ENCODE assay signal across 19 cellular contexts in genomic region chr9:86405086-86405491, GRCh38. TPM values are rescaled to one million over a fixed set of nuclear protein-coding genes. Genes with fewer than 3 reads are reported as not detected.
DNase-seq lines count a peak whose midpoint lies in the region; ATAC-seq and TF ChIP-seq lines count a peak whose summit lies in the region.
"Had no signal": no experiment of that assay in that cellular context is flagged by ENCODE, and none has a peak within 500 bp of the region (broad histone marks: within the 10 kb centered on the region; RNA-seq: fewer than 3 reads in every experiment).

No MANE protein-coding gene starts in this region.

- H3K4ac ChIP-seq in trophoblast cell (ENCODE audit: low read depth, low read length), result no peak overlapping the region

- H3K4me1 Mint-ChIP-seq in stimulated activated naive CD8-positive, alpha-beta T cell treated with anti-CD3 and anti-CD28 coated beads, Interleukin-15, Interleukin-2, amounts not matched to agents 100 ng/mL and 50 ng/mL, for 24 hours (ENCODE audit: low read depth), result peaks cover 27% of the 10 kb centered on the region

- H3K18ac ChIP-seq in trophoblast cell (ENCODE audit: low read length), result no peak overlapping the region

- no peaks in the 10 kb centered on the region for H3K9me3 Mint-ChIP-seq in stimulated activated naive CD8-positive, alpha-beta T cell treated with anti-CD3 and anti-CD28 coated beads, Interleukin-15, Interleukin-2, amounts not matched to agents 100 ng/mL and 50 ng/mL, for 24 hours
- H3K9me3 Mint-ChIP-seq: activated naive CD4-positive, alpha-beta T cell treated with anti-CD3 and anti-CD28 coated beads, Interleukin-2, amount 50 U/mL, for 24 hours; activated T-cell treated with anti-CD3 and anti-CD28 coated beads, Interleukin-2, amount 50 U/mL, for 4 hours had no signal

- H3K4me1 ChIP-seq in trophoblast cell (ENCODE audit: control insufficient read depth in 1 of 2, insufficient read depth in 2 of 2, low read length in 2 of 2), result peaks cover 6 to 13% of the 10 kb centered on the region in 2 experiments

- H3K36me3 ChIP-seq in trophoblast cell (ENCODE audit: control insufficient read depth in 1 of 2, insufficient read depth in 2 of 2, low read length in 2 of 2), result no peaks in the 10 kb centered on the region
- H3K36me3 ChIP-seq: tibial artery had no signal

- H3K79me1 ChIP-seq in trophoblast cell (ENCODE audit: low read length), result peaks cover 3% of the 10 kb centered on the region

- H3K79me2 ChIP-seq in trophoblast cell (ENCODE audit: control insufficient read depth, insufficient read depth, low read length, poor library complexity), result no peaks in the 10 kb centered on the region

- H3K27me3 Mint-ChIP-seq in stimulated activated naive CD8-positive, alpha-beta T cell treated with anti-CD3 and anti-CD28 coated beads, Interleukin-15, Interleukin-2, amounts not matched to agents 100 ng/mL and 50 ng/mL, for 24 hours, result peaks cover 18% of the 10 kb centered on the region

- no peak overlapping the region for H3K9ac ChIP-seq in trophoblast cell (ENCODE audit: low read length)

- no peak for ATAC-seq in stimulated activated naive CD8-positive, alpha-beta T cell treated with anti-CD3 and anti-CD28 coated beads, Interleukin-15, Interleukin-2, amounts not matched to agents 100 U/mL and 50 U/mL, for 24 hours
- ATAC-seq: activated CD8-positive, alpha-beta T cell treated with anti-CD3 and anti-CD28 coated beads, Interleukin-2, amount 10 ng/mL, durations not matched to agents 7 days and 5 days; T-helper 17 cell had no signal

- no peak overlapping the region for H4K12ac ChIP-seq in trophoblast cell (ENCODE audit: low read depth, low read length)

- H3K23ac ChIP-seq in trophoblast cell (ENCODE audit: low read length), result no peak overlapping the region

- no CpG with 5 or more reads among the region's 2 CpGs for WGBS in trophoblast cell (ENCODE audit: extremely low coverage, insufficient coverage, insufficient read length)

- peak overlapping the region; percentile 59 for H3K27ac Mint-ChIP-seq in stimulated activated naive CD8-positive, alpha-beta T cell treated with anti-CD3 and anti-CD28 coated beads, Interleukin-15, Interleukin-2, amounts not matched to agents 100 ng/mL and 50 ng/mL, for 24 hours
- H3K27ac Mint-ChIP-seq: activated CD8-positive, alpha-beta T cell treated with anti-CD3 and anti-CD28 coated beads, Interleukin-2, amount 10 ng/mL, durations not matched to agents 7 days and 5 days; activated naive CD4-positive, alpha-beta T cell treated with anti-CD3 and anti-CD28 coated beads, Interleukin-2, amount 50 U/mL, for 24 hours; CD4-positive, CD25-positive, alpha-beta regulatory T cell; T-helper 17 cell had no signal

- H2BK5ac ChIP-seq in trophoblast cell (ENCODE audit: low read depth, low read length, poor library complexity), result no peak overlapping the region

- no peak overlapping the region for H4K8ac ChIP-seq in trophoblast cell (ENCODE audit: low read depth, low read length)

- H2AK5ac ChIP-seq in trophoblast cell (ENCODE audit: low read length), result no peak overlapping the region

- no peak overlapping the region for H3K14ac ChIP-seq in trophoblast cell (ENCODE audit: low read length)

- H3K4me3 ChIP-seq in fibroblast of villous mesenchyme (ENCODE audit: low read depth, low read length), result no peak overlapping the region
- H3K4me3 ChIP-seq in trophoblast cell (ENCODE audit: low read depth, low read length), result no peak overlapping the region
- H3K4me3 ChIP-seq: PC-9, tibial artery had no signal

- no peak overlapping the region for H3K4me3 Mint-ChIP-seq in stimulated activated naive CD8-positive, alpha-beta T cell treated with anti-CD3 and anti-CD28 coated beads, Interleukin-15, Interleukin-2, amounts not matched to agents 100 ng/mL and 50 ng/mL, for 24 hours
- H3K4me3 Mint-ChIP-seq: activated CD8-positive, alpha-beta T cell treated with anti-CD3 and anti-CD28 coated beads, Interleukin-2, amount 10 ng/mL, durations not matched to agents 7 days and 5 days; activated naive CD4-positive, alpha-beta T cell treated with anti-CD3 and anti-CD28 coated beads, Interleukin-2, amount 50 U/mL, for 24 hours; activated T-cell treated with anti-CD3 and anti-CD28 coated beads, Interleukin-2, amount 50 U/mL, for 4 hours; CD4-positive, CD25-positive, alpha-beta regulatory T cell; T-helper 17 cell had no signal

- H3K27me3 ChIP-seq in trophoblast cell (ENCODE audit: insufficient read depth, low read length), result no peaks in the 10 kb centered on the region

- H2BK120ac ChIP-seq in trophoblast cell (ENCODE audit: insufficient read depth, low read length, poor library complexity), result no peak overlapping the region

- no peaks in the 10 kb centered on the region for H3K9me3 ChIP-seq in trophoblast cell (ENCODE audit: insufficient read depth, low read depth, low read length)
- H3K9me3 ChIP-seq: tibial artery had no signal

- H3K27ac ChIP-seq in trophoblast cell (ENCODE audit: low read depth, low read length), result no peak overlapping the region
- H3K27ac ChIP-seq: tibial artery had no signal

- no peak overlapping the region for H2BK12ac ChIP-seq in trophoblast cell (ENCODE audit: low read length)

- no peaks in the 10 kb centered on the region for H3K36me3 Mint-ChIP-seq in stimulated activated naive CD8-positive, alpha-beta T cell treated with anti-CD3 and anti-CD28 coated beads, Interleukin-15, Interleukin-2, amounts not matched to agents 100 ng/mL and 50 ng/mL, for 24 hours (ENCODE audit: low read depth)
- H3K36me3 Mint-ChIP-seq: activated naive CD4-positive, alpha-beta T cell treated with anti-CD3 and anti-CD28 coated beads, Interleukin-2, amount 50 U/mL, for 24 hours; CD4-positive, CD25-positive, alpha-beta regulatory T cell had no signal

- no peak overlapping the region for H3K4me2 ChIP-seq in trophoblast cell (ENCODE audit: low read length)

- H2AFZ ChIP-seq in trophoblast cell (ENCODE audit: insufficient read depth, low read length, poor library complexity), result no peak overlapping the region
- H2AFZ ChIP-seq: PC-9 had no signal

- DNase-seq in stimulated activated naive CD8-positive, alpha-beta T cell treated with anti-CD3 and anti-CD28 coated beads, Interleukin-15, Interleukin-2, amounts not matched to agents 100 U/mL and 50 U/mL, for 24 hours, result no peak
- DNase-seq in fibroblast of villous mesenchyme (ENCODE audit: low read depth) (peak; percentile 24), renal cortical epithelial cell (ENCODE audit: low read depth) (peak; percentile 21), DMS79 (lab: John Stamatoyannopoulos, UW) (no peak), NCI-H2196 treated with DMSO at 0.1 percent for 48 hours (lab: John Stamatoyannopoulos, UW; ENCODE audit: unreplicated experiment) (no peak), GM03348 (ENCODE audit: low spot score) (no peak), trophoblast cell (no peak)
- DNase-seq: activated CD8-positive, alpha-beta T cell treated with anti-CD3 and anti-CD28 coated beads, Interleukin-2, amount 10 ng/mL, durations not matched to agents 7 days and 5 days; activated T-cell treated with anti-CD3 and anti-CD28 coated beads, Interleukin-2, amount 50 U/mL, for 4 hours; DMS153; left cardiac atrium; NCI-H146; NCI-H2171; T-helper 17 cell; tibial artery had no signal

- H4K91ac ChIP-seq in trophoblast cell (ENCODE audit: low read depth, low read length), result no peak overlapping the region

- no peak for TF ChIP-seq CTCF in fibroblast of villous mesenchyme (IDR thresholded peaks at IDR 0.05; ENCODE audit: insufficient read depth, low read depth, low read length)

RNA-seq across cellular contexts. Expression of gene TUT7, which starts 50.9 kb away (rescaled TPM):
- 39.6 and 63.0 TPM in 2 replicates for total RNA-seq in fibroblast of villous mesenchyme
- total RNA-seq in renal cortical epithelial cell, result 34.2 and 39.7 TPM in 2 replicates
- 35.4 and 39.4 TPM in 2 replicates for polyA plus RNA-seq in trophoblast cell (2013)

Comparison
In these comparisons a context has a peak if more than half of its experiments do, and no peak if none do; other contexts are left out.
1. DNase-seq: peak in fibroblast of villous mesenchyme (single experiment) and renal cortical epithelial cell (single experiment); none in stimulated activated naive CD8-positive, alpha-beta T cell treated with anti-CD3 and anti-CD28 coated beads, Interleukin-15, Interleukin-2, amounts not matched to agents 100 U/mL and 50 U/mL, for 24 hours (single experiment), DMS79 (single experiment), NCI-H2196 treated with DMSO at 0.1 percent for 48 hours (single experiment), GM03348 (single experiment) and trophoblast cell (0 of 2).